In genomic region chr21:31873696-31874599, GRCh38 we compare ENCODE assay signal across 8 cellular contexts. TPM values are rescaled to one million over a fixed set of nuclear protein-coding genes. Genes with fewer than 3 reads are reported as not detected.
DNase-seq lines count a peak whose midpoint lies in the region; ATAC-seq and TF ChIP-seq lines count a peak whose summit lies in the region.

No MANE protein-coding gene starts in this region.

- H3K36me3 Mint-ChIP-seq in memory B cell: no peaks in the 10 kb centered on the region

- H3K4me1 Mint-ChIP-seq in memory B cell: peaks cover 7% of the 10 kb centered on the region

- H3K4me3 Mint-ChIP-seq in memory B cell: peak overlapping the region; percentile 66

- H3K27me3 ChIP-seq in colonic mucosa: peaks cover 7% of the 10 kb centered on the region

- TF ChIP-seq CTCF in AG10803 (conservative IDR thresholded peaks at IDR 0.05; ENCODE audit: low read length): peak; percentile 45
- TF ChIP-seq CTCF in HFF-Myc (IDR thresholded peaks at IDR 0.05; ENCODE audit: low read depth, low read length, missing control alignments): peak; percentile 60
- TF ChIP-seq CTCF in colonic mucosa (IDR thresholded peaks at IDR 0.05): peak; percentile 58

- H3K36me3 ChIP-seq in colonic mucosa: no peaks in the 10 kb centered on the region

- H3K4me3 ChIP-seq in AG10803 (ENCODE audit: low read length): peak overlapping the region; percentile 78
- peak overlapping the region; percentile 56 for H3K4me3 ChIP-seq in HFF-Myc (replicated peaks; ENCODE audit: low read depth, low read length)
- peak overlapping the region; percentile 69 for H3K4me3 ChIP-seq in colonic mucosa

- intact Hi-C loops in colonic mucosa (cut with DNase I): loop anchor here (10.0 kb wide), 2 partner anchors 111 to 601 kb away; no protein-coding TSS in a partner anchor

- H3K27ac Mint-ChIP-seq in memory B cell: no peak overlapping the region

- H3K9me3 Mint-ChIP-seq in memory B cell: no peaks in the 10 kb centered on the region

- no peaks in the 10 kb centered on the region for H3K9me3 ChIP-seq in colonic mucosa

- H3K27ac ChIP-seq in colonic mucosa: peak overlapping the region; percentile 36

- H3K27me3 Mint-ChIP-seq in memory B cell: peaks cover 23% of the 10 kb centered on the region

- DNase-seq in AG10803 (ENCODE audit: low read depth) (peak; percentile 39), HFF-Myc (ENCODE audit: extremely low read depth, low read depth) (no peak), SW480 (ENCODE audit: low spot score) (peak; percentile 62), colonic mucosa (peak; percentile 79), memory B cell (ENCODE audit: low spot score in 2 of 2) (peak; percentile 48 to 52)
- peak; percentile 25 for DNase-seq in stimulated activated CD8-positive, alpha-beta memory T cell treated with anti-CD3 and anti-CD28 coated beads, Interleukin-7, amount 100 ng/mL, for 24 hours (ENCODE audit: low read depth)

- no peaks in the 10 kb centered on the region for H3K4me1 ChIP-seq in colonic mucosa

- peak overlapping the region; percentile 57 to 58 for H3K9ac ChIP-seq in colonic mucosa (ENCODE audit: low read depth in 2 of 2, low read length in 2 of 2)

- ATAC-seq in memory B cell (ENCODE audit: low read depth) (peak; percentile 70), HG03175 (IDR thresholded peaks at IDR 0.05; ENCODE audit: unreplicated experiment) (no peak), GM19023 (IDR thresholded peaks at IDR 0.05; ENCODE audit: unreplicated experiment) (no peak)

RNA-seq across cellular contexts. Expression of gene HUNK, which starts 1.1 kb away (rescaled TPM):
- total RNA-seq in colonic mucosa: 10 to 100 TPM in 1 of 2 donors, 1 to 10 TPM in 1; 7.2 to 13.0 TPM
